Comparison of ENCODE assay signal across 11 cellular contexts in genomic region chr3:123991730-123992588, GRCh38. TPM values are rescaled to one million over a fixed set of nuclear protein-coding genes. Genes with fewer than 3 reads are reported as not detected.
DNase-seq lines count a peak whose midpoint lies in the region; ATAC-seq and TF ChIP-seq lines count a peak whose summit lies in the region.
"Not testable (repeated sequence)": the region's sequence is repeated elsewhere in the genome, so short reads cannot be mapped to it uniquely, and the experiment has no call there.
"Had no signal": no experiment of that assay in that cellular context is flagged by ENCODE, and none has a peak within 500 bp of the region (broad histone marks: within the 10 kb centered on the region; RNA-seq: fewer than 3 reads in every experiment).

TSS of gene ROPN1 (minus strand) at chr3:123992124. CDS start at chr3:123980481, 11,643 bp downstream.

- peaks cover 32% of the 10 kb centered on the region for H3K27me3 Mint-ChIP-seq in CD8-positive, alpha-beta T cell (ENCODE audit: low read depth)
- H3K27me3 Mint-ChIP-seq in WTC11 (ENCODE audit: low read depth) (peaks cover 53% of the 10 kb centered on the region), neural crest cell (ENCODE audit: low read depth) (peaks cover 54% of the 10 kb centered on the region)
- H3K27me3 Mint-ChIP-seq in endothelial cell (ENCODE audit: unreplicated experiment): not testable (repeated sequence)

- not testable (repeated sequence) for H3K4me3 ChIP-seq in CD8-positive, alpha-beta T cell (ENCODE audit: low read depth, low read length)
- H3K4me3 ChIP-seq in tibial artery: peak within 1 kb of the TSS; percentile 38 to 39

- not testable (repeated sequence) for H3K4me1 ChIP-seq in CD8-positive, alpha-beta T cell (ENCODE audit: insufficient read depth, low read length)
- H3K4me1 ChIP-seq in tibial artery: peaks cover 0 to 27% (median 21%) of the 10 kb centered on the region in 4 donors

- H3K27ac Mint-ChIP-seq in CD8-positive, alpha-beta T cell; WTC11; activated naive CD4-positive, alpha-beta T cell treated with anti-CD3 and anti-CD28 coated beads, Interleukin-2, amount 50 U/mL, for 72 hours; endothelial cell (ENCODE audit: unreplicated experiment); neural crest cell (ENCODE audit: unreplicated experiment): not testable (repeated sequence)

- H3K4me1 Mint-ChIP-seq in CD8-positive, alpha-beta T cell (ENCODE audit: low read depth); WTC11; endothelial cell (ENCODE audit: unreplicated experiment); neural crest cell: not testable (repeated sequence)

- DNase-seq in CD8-positive, alpha-beta T cell; WTC11 (ENCODE audit: low spot score); activated naive CD4-positive, alpha-beta T cell treated with anti-CD3 and anti-CD28 coated beads, Interleukin-2, amount 50 U/mL, for 72 hours (ENCODE audit: low spot score in 2 of 2); endothelial cell (ENCODE audit: low spot score); left colon; neural crest cell (ENCODE audit: low read depth, low spot score); tibial artery: not testable (repeated sequence)

- TF ChIP-seq CTCF in CD8-positive, alpha-beta T cell (IDR thresholded peaks at IDR 0.05); WTC11 (IDR thresholded peaks at IDR 0.05); endothelial cell (IDR thresholded peaks at IDR 0.05; ENCODE audit: unreplicated experiment); neural crest cell (conservative IDR thresholded peaks at IDR 0.05); tibial artery (IDR thresholded peaks at IDR 0.05): not testable (repeated sequence)

- H3K36me3 Mint-ChIP-seq in CD8-positive, alpha-beta T cell; WTC11; activated naive CD4-positive, alpha-beta T cell treated with anti-CD3 and anti-CD28 coated beads, Interleukin-2, amount 50 U/mL, for 72 hours; endothelial cell (ENCODE audit: low read depth, unreplicated experiment); neural crest cell (ENCODE audit: low read depth): not testable (repeated sequence)

- peak within 1 kb of the TSS; percentile 65 for H3K4me3 Mint-ChIP-seq in CD8-positive, alpha-beta T cell
- H3K4me3 Mint-ChIP-seq in WTC11 (peak within 1 kb of the TSS; percentile 51), endothelial cell (ENCODE audit: unreplicated experiment) (peak within 1 kb of the TSS; percentile 68), neural crest cell (peak within 1 kb of the TSS; percentile 52)

- not testable (repeated sequence) for H3K9me3 ChIP-seq in CD8-positive, alpha-beta T cell (ENCODE audit: low read length); tibial artery

- not testable (repeated sequence) for H3K27me3 ChIP-seq in CD8-positive, alpha-beta T cell (ENCODE audit: insufficient read depth, low read length); tibial artery

- H3K36me3 ChIP-seq in CD8-positive, alpha-beta T cell (ENCODE audit: insufficient read depth, low read length); tibial artery: not testable (repeated sequence)

- H3K27ac ChIP-seq in CD8-positive, alpha-beta T cell (ENCODE audit: low read depth, low read length): not testable (repeated sequence)
- H3K27ac ChIP-seq in tibial artery: peak within 1 kb of the TSS in 1 of 2 donors; percentile 80

- ATAC-seq in CD8-positive, alpha-beta T cell: peak; percentile 94
- ATAC-seq in HG03175 (IDR thresholded peaks at IDR 0.05; ENCODE audit: unreplicated experiment) (peak; percentile 51), WTC11 (peak; percentile 95), left colon (peak; percentile 95)
- peak; percentile 94 to 99 for ATAC-seq in activated naive CD4-positive, alpha-beta T cell treated with anti-CD3 and anti-CD28 coated beads, Interleukin-2, amount 50 U/mL, for 72 hours

- POLR2A ChIA-PET in CD8-positive, alpha-beta T cell (lab: Charles Lee); WTC11 (lab: Charles Lee): not testable (repeated sequence)

- intact Hi-C loops in CD8-positive, alpha-beta T cell (cut with DNase I, micrococcal nuclease); left colon (cut with DNase I, micrococcal nuclease); tibial artery (cut with DNase I; ENCODE audit: low total_unique reads): not testable (repeated sequence)

- not testable (repeated sequence) for H3K9me3 Mint-ChIP-seq in CD8-positive, alpha-beta T cell; WTC11; activated naive CD4-positive, alpha-beta T cell treated with anti-CD3 and anti-CD28 coated beads, Interleukin-2, amount 50 U/mL, for 72 hours; endothelial cell (ENCODE audit: unreplicated experiment); neural crest cell

- CTCF ChIA-PET in CD8-positive, alpha-beta T cell (lab: Charles Lee); WTC11 (lab: Charles Lee): not testable (repeated sequence)

RNA-seq across cellular contexts. Expression of gene ROPN1, which starts in this region (rescaled TPM):
- total RNA-seq in CD8-positive, alpha-beta T cell: not detected
- total RNA-seq in WTC11 (2021): not detected in 3 replicates
- not detected for total RNA-seq in activated naive CD4-positive, alpha-beta T cell treated with anti-CD3 and anti-CD28 coated beads, Interleukin-2, amount 50 U/mL, for 72 hours
- total RNA-seq in endothelial cell (ENCODE audit: unreplicated experiment): not detected
- total RNA-seq in left colon: 1 to 10 TPM; 2.0 to 3.2 TPM
- total RNA-seq in neural crest cell: not detected in 2 replicates
- total RNA-seq: mesenteric fat pad, spleen, urinary bladder had no signal

Comparison
In these comparisons a context has a peak if more than half of its experiments do, and no peak if none do; other contexts are left out.
1. Peak in ATAC-seq in CD8-positive, alpha-beta T cell; RNA of the gene not detected or under 1 TPM.
2. Peak in ATAC-seq in WTC11; RNA of the gene not detected or under 1 TPM.
3. Peak in ATAC-seq in activated naive CD4-positive, alpha-beta T cell treated with anti-CD3 and anti-CD28 coated beads, Interleukin-2, amount 50 U/mL, for 72 hours; RNA of the gene not detected or under 1 TPM.